21 cellular contexts compared by ENCODE assay signal in genomic region chr3:137642831-137643230, GRCh38.
DNase-seq lines count a peak whose midpoint lies in the region; ATAC-seq, FAIRE-seq and TF ChIP-seq lines count a peak whose summit lies in the region.
"Had no signal": no experiment of that assay in that cellular context is flagged by ENCODE, and none has a peak within 500 bp of the region (broad histone marks: within the 10 kb centered on the region; RNA-seq: fewer than 3 reads in every experiment).

No MANE protein-coding gene starts in this region.

- no peak for FAIRE-seq in pancreas (lab: Jason Lieb, UNC)

- no peak overlapping the region for H3K4me3 ChIP-seq in fibroblast of mammary gland (ENCODE audit: control insufficient read depth, low read depth, low read length)
- no peak overlapping the region for H3K4me3 ChIP-seq in pancreas
- no peak overlapping the region for H3K4me3 ChIP-seq in upper lobe of left lung
- H3K4me3 ChIP-seq: BLaER1 treated with 17β-estradiol and CSF1 and Interleukin-3, amounts not matched to agents 10 nM and 100 nM; PC-9; transverse colon had no signal

- TF ChIP-seq CTCF in fibroblast of mammary gland (conservative IDR thresholded peaks at IDR 0.05; ENCODE audit: control insufficient read depth, insufficient read depth, low read depth, low read length): no peak
- TF ChIP-seq CTCF in pancreas (IDR thresholded peaks at IDR 0.05): no peak
- no peak for TF ChIP-seq CTCF in upper lobe of left lung (IDR thresholded peaks at IDR 0.05)

- peak; percentile 23 for DNase-seq in DMS79 treated with DMSO at 0.1 percent for 48 hours (lab: John Stamatoyannopoulos, UW)
- DNase-seq in DMS79 (lab: John Stamatoyannopoulos, UW): no peak
- peak; percentile 0 for DNase-seq in NCI-H69 (lab: John Stamatoyannopoulos, UW)
- DNase-seq in fibroblast of mammary gland (ENCODE audit: low read depth): peak; percentile 12
- peak in 2 of 6 donors; percentile 22 to 31 for DNase-seq in pancreas
- no peak for DNase-seq in upper lobe of left lung
- DNase-seq: 8988T; activated CD4-positive, alpha-beta memory T cell treated with anti-CD3 and anti-CD28 coated beads for 36 hours; activated T-cell treated with anti-CD3 and anti-CD28 coated beads, Interleukin-2, amount 50 U/mL, for 48 hours; central memory CD4-positive, alpha-beta T cell; EL; foreskin melanocyte; immature natural killer cell; KG1; NCI-H1436; NCI-H446 treated with DMSO at 0.1 percent for 48 hours; PC-9; transverse colon had no signal

- WGBS in pancreas, 2 donors: 6 to 11% methylated on average over 10 of the region's 10 CpGs
- WGBS in upper lobe of left lung, 2 donors: 24% methylated on average over 10 of the region's 10 CpGs

- H3K9me3 ChIP-seq in pancreas: no peaks in the 10 kb centered on the region
- no peaks in the 10 kb centered on the region for H3K9me3 ChIP-seq in upper lobe of left lung
- H3K9me3 ChIP-seq: BLaER1 treated with 17β-estradiol and CSF1 and Interleukin-3, amounts not matched to agents 10 nM and 100 nM had no signal

- H3K27me3 ChIP-seq in pancreas (peaks cover 0 to 7% (median 3%) of the 10 kb centered on the region in 4 donors), upper lobe of left lung (no peaks in the 10 kb centered on the region)
- H3K27me3 ChIP-seq: BLaER1 treated with 17β-estradiol and CSF1 and Interleukin-3, amounts not matched to agents 10 nM and 100 nM had no signal

- peak in 3 of 4 donors; percentile 12 to 53 (median 52) for ATAC-seq in pancreas
- ATAC-seq in upper lobe of left lung (ENCODE audit: low FRiP score in 2 of 2): no peak
- no peak for ATAC-seq in HG02571 (IDR thresholded peaks at IDR 0.05; ENCODE audit: unreplicated experiment)
- ATAC-seq in GM21423 (IDR thresholded peaks at IDR 0.05; ENCODE audit: unreplicated experiment): no peak

- no peaks in the 10 kb centered on the region for H3K36me3 ChIP-seq in pancreas
- no peaks in the 10 kb centered on the region for H3K36me3 ChIP-seq in upper lobe of left lung
- H3K36me3 ChIP-seq: BLaER1 treated with 17β-estradiol and CSF1 and Interleukin-3, amounts not matched to agents 10 nM and 100 nM; transverse colon had no signal

- no peaks in the 10 kb centered on the region for H3K4me1 ChIP-seq in pancreas
- no peaks in the 10 kb centered on the region for H3K4me1 ChIP-seq in upper lobe of left lung
- H3K4me1 ChIP-seq: transverse colon had no signal

- H3K27ac ChIP-seq in pancreas (no peak overlapping the region), upper lobe of left lung (no peak overlapping the region)
- H3K27ac ChIP-seq: BLaER1 treated with 17β-estradiol and CSF1 and Interleukin-3, amounts not matched to agents 10 nM and 100 nM; PC-9; transverse colon had no signal

- intact Hi-C loops in pancreas (cut with DNase I): no loop called here

- no peak for TF ChIP-seq EP300 in upper lobe of left lung (IDR thresholded peaks at IDR 0.05)

- no peak for TF ChIP-seq POLR2A in upper lobe of left lung (IDR thresholded peaks at IDR 0.05)

Comparison
In these comparisons a context has a peak if more than half of its experiments do, and no peak if none do; other contexts are left out.
1. DNase-seq: peak in DMS79 treated with DMSO at 0.1 percent for 48 hours (single experiment), NCI-H69 (single experiment) and fibroblast of mammary gland (single experiment); none in DMS79 (single experiment) and upper lobe of left lung (0 of 2).
2. ATAC-seq: peak in pancreas (3 of 4); none in upper lobe of left lung (0 of 2), HG02571 (single experiment) and GM21423 (single experiment).